In genomic region chr2:38547791-38548190, GRCh38 we compare ENCODE assay signal across 16 cellular contexts. TPM values are rescaled to one million over a fixed set of nuclear protein-coding genes. Genes with fewer than 3 reads are reported as not detected.
DNase-seq lines count a peak whose midpoint lies in the region; ATAC-seq, FAIRE-seq and TF ChIP-seq lines count a peak whose summit lies in the region.
"Had no signal": no experiment of that assay in that cellular context is flagged by ENCODE, and none has a peak within 500 bp of the region (broad histone marks: within the 10 kb centered on the region; RNA-seq: fewer than 3 reads in every experiment).

No MANE protein-coding gene starts in this region.

- H3K36me3 ChIP-seq in HepG2 (replicated peaks in 1 of 2; ENCODE audit: control insufficient read depth in 1 of 2, insufficient read depth in 2 of 2, low read length in 2 of 2) (no peaks in the 10 kb centered on the region; a peak in 1 of 5 replicates), right lobe of liver (no peaks in the 10 kb centered on the region), Panc1 (ENCODE audit: control insufficient read depth, insufficient read depth, low read length) (no peaks in the 10 kb centered on the region), H1 (ENCODE audit: control insufficient read depth in 2 of 4, insufficient read depth in 4 of 4, low read length in 3 of 4) (no peaks in the 10 kb centered on the region; a peak in 1 of 8 replicates)
- H3K36me3 ChIP-seq: HAP-1 had no signal

- H3K79me2 ChIP-seq in HepG2 (ENCODE audit: insufficient read depth, low read length) (no peaks in the 10 kb centered on the region), H1 (ENCODE audit: control insufficient read depth in 1 of 2, insufficient read depth in 2 of 2, low read length in 2 of 2) (no peaks in the 10 kb centered on the region)

- no peak overlapping the region for H2BK120ac ChIP-seq in H1 (replicated peaks; ENCODE audit: low read depth, low read length)

- H3K4me3 ChIP-seq in HepG2 (replicated peaks in 1 of 3; ENCODE audit: insufficient read depth in 1 of 3, low read depth in 2 of 3, low read length in 3 of 3) (no peak overlapping the region), right lobe of liver (no peak overlapping the region), Panc1 (ENCODE audit: low read depth in 2 of 2, low read length in 2 of 2) (no peak overlapping the region), H1 (ENCODE audit: extremely low read depth in 1 of 4, insufficient read depth in 2 of 4, low read depth in 3 of 4, low read length in 4 of 4) (no peak overlapping the region)
- H3K4me3 ChIP-seq: GM12878, HAP-1 had no signal

- H4K91ac ChIP-seq in H1 (replicated peaks; ENCODE audit: insufficient read length, low read length), result no peak overlapping the region

- no peak for TF ChIP-seq CTCF in HepG2 (CRISPR knock-in tag; IDR thresholded peaks at IDR 0.05)
- no peak for TF ChIP-seq CTCF in right lobe of liver (IDR thresholded peaks at IDR 0.05)
- TF ChIP-seq CTCF in Panc1 (IDR thresholded peaks at IDR 0.05), result no peak
- no peak for TF ChIP-seq CTCF in H1 (IDR thresholded peaks at IDR 0.05; ENCODE audit: control extremely low read depth in 1 of 3, insufficient read depth in 1 of 3, low read depth in 1 of 3, low read length in 3 of 3)
- TF ChIP-seq CTCF in GM10248 (IDR thresholded peaks at IDR 0.05; ENCODE audit: control extremely low read depth, extremely low read depth, low read depth, missing control alignments), result no peak

- TF ChIP-seq RAD21 in HepG2 (CRISPR knock-in tag; IDR thresholded peaks at IDR 0.05) (no peak), H1 (IDR thresholded peaks at IDR 0.05 in 1 of 2, conservative IDR thresholded peaks at IDR 0.05 in 1 of 2; ENCODE audit: low read depth in 2 of 2, low read length in 2 of 2) (no peak)

- no peak for ATAC-seq in HepG2
- no peak for ATAC-seq in right lobe of liver
- no peak for ATAC-seq in Panc1
- ATAC-seq: GM12878 had no signal

- no peaks in the 10 kb centered on the region for H3K23me2 ChIP-seq in H1 (ENCODE audit: low read depth, low read length)

- no peak overlapping the region for H2AFZ ChIP-seq in HepG2 (ENCODE audit: low read length)
- no peak overlapping the region for H2AFZ ChIP-seq in H1 (ENCODE audit: low read length)

- no peak overlapping the region for H3K14ac ChIP-seq in H1 (ENCODE audit: insufficient read length)

- H4K8ac ChIP-seq in H1 (ENCODE audit: extremely low read depth, insufficient read depth, low read length), result no peak overlapping the region

- no peak overlapping the region for H2BK15ac ChIP-seq in H1 (ENCODE audit: low read length)

- no peak overlapping the region for H3K4ac ChIP-seq in H1 (replicated peaks; ENCODE audit: insufficient read length, low read depth, low read length)

- POLR2A ChIA-PET in HepG2 (lab: Yijun Ruan, JAX) (no interaction called here), Panc1 (lab: Charles Lee) (no interaction called here), H1 (lab: Charles Lee; ENCODE audit: partially characterized antibody) (interaction anchor here (0.6 to 1.6 kb wide), 8 partner anchors 8 to 218 kb away, joined by 3 to 8 read pairs (median 4); partner anchors contain the start of gene SRSF7), GM10248 (lab: Yijun Ruan, JAX) (interaction anchor here (0.7 to 1.1 kb wide), 4 partner anchors 24 to 254 kb away, joined by 3 to 8 read pairs (median 5); partner anchors contain the start of gene SRSF7)

- in situ Hi-C loops in HepG2 (cut with HindIII; ENCODE audit: extremely low pct_ligation_motif_present, low pct_unique_long_range_greater_than_20kb) (no loop called here), Panc1 (cut with HindIII; ENCODE audit: low pct_unique_long_range_greater_than_20kb, low sequenced_read_pairs) (no loop called here)

- H3K27ac ChIP-seq in HepG2 (ENCODE audit: extremely low read length, insufficient read depth, low read length) (no peak overlapping the region), right lobe of liver (no peak overlapping the region), Panc1 (ENCODE audit: low read length) (no peak overlapping the region), H1 (ENCODE audit: low read depth, low read length) (no peak overlapping the region)
- H3K27ac ChIP-seq: C4-2B had no signal

- no peak for TF ChIP-seq EP300 in HepG2 (IDR thresholded peaks at IDR 0.05; ENCODE audit: low read depth in 2 of 2, low read length in 2 of 2)
- TF ChIP-seq EP300 in HepG2 (CRISPR knock-in tag; IDR thresholded peaks at IDR 0.05; ENCODE audit: borderline replicate concordance), result no peak
- TF ChIP-seq EP300 in H1 (IDR thresholded peaks at IDR 0.05; ENCODE audit: borderline replicate concordance in 1 of 2, low read depth in 2 of 2, low read length in 2 of 2), result no peak

- TF ChIP-seq POLR2A in HepG2 (IDR thresholded peaks at IDR 0.05; ENCODE audit: insufficient read depth in 1 of 2, low read depth in 2 of 2, low read length in 2 of 2) (no peak), right lobe of liver (IDR thresholded peaks at IDR 0.05) (no peak), H1 (IDR thresholded peaks at IDR 0.05; ENCODE audit: control extremely low read depth in 1 of 2, low read depth in 2 of 2, low read length in 2 of 2) (no peak)

- no peak overlapping the region for H2BK20ac ChIP-seq in H1 (ENCODE audit: low read length)

- no peak overlapping the region for H3K23ac ChIP-seq in H1 (ENCODE audit: insufficient read length)

- no peak overlapping the region for H2BK12ac ChIP-seq in H1 (ENCODE audit: low read depth, low read length)

- H3K56ac ChIP-seq in H1 (replicated peaks; ENCODE audit: insufficient read length, low read depth, low read length), result no peak overlapping the region

- H3K4me2 ChIP-seq in HepG2 (ENCODE audit: low read depth, low read length) (no peak overlapping the region), H1 (ENCODE audit: insufficient read depth in 1 of 2, low read depth in 2 of 2, low read length in 2 of 2) (no peak overlapping the region)

- BruUV-seq in HepG2 (replicated peaks; lab: Mats Ljungman, UMichigan) (TSS peak; percentile 6), Panc1 (replicated peaks; lab: Mats Ljungman, UMichigan) (TSS peak; percentile 21)

- H3K9me3 ChIP-seq in HepG2 (ENCODE audit: low read length) (no peaks in the 10 kb centered on the region), right lobe of liver (no peaks in the 10 kb centered on the region), Panc1 (ENCODE audit: control insufficient read depth, insufficient read depth, low read depth, low read length) (no peaks in the 10 kb centered on the region), H1 (ENCODE audit: insufficient read depth in 2 of 2, low read depth in 1 of 2, low read length in 1 of 2) (no peaks in the 10 kb centered on the region)
- H3K9me3 ChIP-seq: HAP-1 had no signal

- WGBS in HepG2 (ENCODE audit: low lambda C conversion rate), result 90% methylated on average over 1 of the region's 1 CpG
- WGBS in right lobe of liver (ENCODE audit: insufficient coverage, low coverage, low lambda C conversion rate, missing lambda C conversion rate), result 88% methylated on average over 1 of the region's 1 CpG
- WGBS in H1 (ENCODE audit: extremely low coverage in 1 of 2, insufficient coverage in 1 of 2, insufficient read length in 1 of 2, insufficient replicate concordance in 2 of 2, low coverage in 1 of 2, low lambda C conversion rate in 2 of 2, missing lambda C conversion rate in 1 of 2), 2 experiments, result 88% methylated on average over 1 of the region's 1 CpG; no CpG with 5 or more reads in 1 of the 2 experiments

- no peak overlapping the region for H4K5ac ChIP-seq in H1 (ENCODE audit: insufficient read length, low read depth, low read length)

- H4K20me1 ChIP-seq in HepG2 (ENCODE audit: insufficient read depth, low read length) (no peaks in the 10 kb centered on the region), H1 (replicated peaks in 1 of 2; ENCODE audit: control insufficient read depth in 1 of 2, insufficient read depth in 2 of 2, low read length in 2 of 2) (no peaks in the 10 kb centered on the region)

- CTCF ChIA-PET in HepG2 (lab: Yijun Ruan, JAX; ENCODE audit: low intra/inter-chr PET ratio, low total read pairs) (no interaction called here), Panc1 (lab: Charles Lee) (interaction anchor here (0.6 kb wide), 4 partner anchors 16 to 145 kb away, joined by 4 to 6 read pairs (median 5); no protein-coding TSS in a partner anchor), H1 (lab: Charles Lee; ENCODE audit: partially characterized antibody) (interaction anchor here (2.9 kb wide), 2 partner anchors 8 to 13 kb away, joined by 12 to 23 read pairs; no protein-coding TSS in a partner anchor), GM10248 (lab: Yijun Ruan, JAX) (interaction anchor here (0.7 to 3.1 kb wide), 9 partner anchors 10 to 181 kb away, joined by 3 to 20 read pairs (median 8); no protein-coding TSS in a partner anchor)

- no peak overlapping the region for H3K9ac ChIP-seq in HepG2 (ENCODE audit: insufficient read depth, low read depth, low read length)
- H3K9ac ChIP-seq in H1 (replicated peaks in 1 of 4; ENCODE audit: extremely low read depth in 1 of 4, low read depth in 3 of 4, low read length in 3 of 4), result no peak overlapping the region

- H3K18ac ChIP-seq in H1 (ENCODE audit: extremely low read depth, low read length), result no peak overlapping the region

- no peak for DNase-seq in HepG2 (ENCODE audit: low spot score)
- no peak for DNase-seq in right lobe of liver
- DNase-seq in Panc1 (ENCODE audit: low read depth, low spot score), result no peak
- no peak for DNase-seq in H1 (ENCODE audit: low read depth in 1 of 2, low spot score in 2 of 2)
- no peak for DNase-seq in GM10248 (ENCODE audit: extremely low spot score)
- no peak for DNase-seq in DMS53 (lab: John Stamatoyannopoulos, UW)
- DNase-seq: AML-193; CD4-positive, alpha-beta T cell; DMS153; DMS79 treated with DMSO at 0.1 percent for 48 hours; GF-D8 had no signal

- H2AK5ac ChIP-seq in H1 (ENCODE audit: low read depth, low read length), result no peak overlapping the region

- H3K27me3 ChIP-seq in HepG2 (ENCODE audit: control insufficient read depth in 1 of 2, insufficient read depth in 2 of 2, low read length in 2 of 2) (no peaks in the 10 kb centered on the region), right lobe of liver (no peaks in the 10 kb centered on the region), Panc1 (ENCODE audit: control insufficient read depth, insufficient read depth, low read length) (no peaks in the 10 kb centered on the region), H1 (replicated peaks in 1 of 4; ENCODE audit: control insufficient read depth in 3 of 4, extremely low read depth in 1 of 4, insufficient read depth in 3 of 4, low read length in 3 of 4) (no peaks in the 10 kb centered on the region)

- peaks cover 28% of the 10 kb centered on the region for H3K4me1 ChIP-seq in HepG2 (ENCODE audit: insufficient read depth, low read length)
- no peaks in the 10 kb centered on the region for H3K4me1 ChIP-seq in right lobe of liver
- peaks cover 2% of the 10 kb centered on the region; the same call in 1 of the 2 replicates for H3K4me1 ChIP-seq in Panc1 (ENCODE audit: control insufficient read depth, insufficient read depth, low read length)
- H3K4me1 ChIP-seq in H1 (replicated peaks in 1 of 4; ENCODE audit: control insufficient read depth in 3 of 4, insufficient read depth in 4 of 4, low read length in 3 of 4), result peaks cover 2 to 15% (median 3%) of the 10 kb centered on the region in 4 experiments; a peak in 5 of 7 replicates

- intact Hi-C loops in HepG2 (cut with micrococcal nuclease; ENCODE audit: unreplicated experiment) (no loop called here), right lobe of liver (cut with DNase I) (no loop called here), Panc1 (cut with micrococcal nuclease; ENCODE audit: unreplicated experiment) (no loop called here)

- H2BK5ac ChIP-seq in H1 (ENCODE audit: low read depth, low read length), result no peak overlapping the region

- FAIRE-seq in HepG2 (lab: Jason Lieb, UNC), result no peak
- no peak for FAIRE-seq in H1 (lab: Jason Lieb, UNC)
- FAIRE-seq: A204.1, GM12878, GM19239 had no signal

- H3K79me1 ChIP-seq in H1 (ENCODE audit: low read depth, low read length), result no peaks in the 10 kb centered on the region

RNA-seq across cellular contexts. Expression of gene HNRNPLL, which starts 54.9 kb away (rescaled TPM):
- 91.9 and 103 TPM in 2 replicates for total RNA-seq in HepG2 (2016; rRNA removed; fragmentation: Illumina TruSeq; extraction: Trizol)
- total RNA-seq in HepG2 (2016; cell fraction: cytosol; rRNA removed; fragmentation: Illumina TruSeq; extraction: Trizol; ENCODE audit: low read depth), result 52.7 and 54.6 TPM in 2 replicates
- total RNA-seq in HepG2 (2016; cell fraction: insoluble cytoplasmic fraction; rRNA removed; fragmentation: Illumina TruSeq; extraction: Trizol), result 92.9 and 108 TPM in 2 replicates
- total RNA-seq in HepG2 (2016; cell fraction: membrane; rRNA removed; fragmentation: Illumina TruSeq; extraction: Trizol), result 54.8 and 56.7 TPM in 2 replicates
- 147 and 151 TPM in 2 replicates for total RNA-seq in HepG2 (2016; cell fraction: nucleus; rRNA removed; fragmentation: Illumina TruSeq; extraction: Trizol)
- 34.3 and 49.4 TPM in 2 replicates for polyA plus RNA-seq in HepG2 (2011; rRNA removed)
- polyA plus RNA-seq in HepG2 (2011; cell fraction: cytosol; rRNA removed), result 17.6 and 20.9 TPM in 2 replicates
- 29.2 and 34.2 TPM in 2 replicates for polyA plus RNA-seq in HepG2 (2011; cell fraction: nucleus; rRNA removed)
- polyA plus RNA-seq in HepG2 (2012), result 32.8 and 45.3 TPM in 2 replicates
- polyA plus RNA-seq in HepG2 (2016; cell fraction: cytosol; fragmentation: Illumina TruSeq; extraction: Trizol; ENCODE audit: low read depth), result 13.0 and 17.4 TPM in 2 replicates
- polyA plus RNA-seq in HepG2 (2016; cell fraction: insoluble cytoplasmic fraction; fragmentation: Illumina TruSeq; extraction: Trizol; ENCODE audit: low read depth), result 75.8 and 78.0 TPM in 2 replicates
- polyA plus RNA-seq in HepG2 (2016; cell fraction: membrane; fragmentation: Illumina TruSeq; extraction: Trizol; ENCODE audit: low read depth), result 27.6 and 27.9 TPM in 2 replicates
- polyA plus RNA-seq in HepG2 (2016; cell fraction: nucleus; fragmentation: Illumina TruSeq; extraction: Trizol; ENCODE audit: insufficient read depth, low read depth), result 66.8 and 68.2 TPM in 2 replicates
- polyA minus RNA-seq in HepG2 (2011; rRNA and poly(A)+ RNA removed; ENCODE audit: low replicate concordance), result 14.7 and 21.6 TPM in 2 replicates
- 25.8 and 30.8 TPM in 2 replicates for polyA minus RNA-seq in HepG2 (2011; cell fraction: cytosol; rRNA and poly(A)+ RNA removed)
- 227 and 258 TPM in 2 replicates for polyA minus RNA-seq in HepG2 (2011; cell fraction: nucleus; rRNA and poly(A)+ RNA removed)
- total RNA-seq in right lobe of liver, result 10 to 100 TPM in 5 of 6 experiments, 1 to 10 TPM in 1; 9.2 to 15.9 (median 13.9) TPM
- 69.8 TPM for total RNA-seq in Panc1 (2021; ENCODE audit: unreplicated experiment)
- polyA plus RNA-seq in Panc1 (2012; ENCODE audit: insufficient read length), result 25.6 TPM
- 69.3 TPM in 2 replicates for total RNA-seq in H1 (2021; fragmentation: NEBNext Ultra II Directional; extraction: Animal tissue kit (Norgen Biotek cat#: 25700))
- 11.1 and 18.6 TPM in 2 replicates for polyA plus RNA-seq in H1 (2011; rRNA removed)
- polyA plus RNA-seq in H1 (2011; cell fraction: cytosol; rRNA removed), result 23.1 TPM
- polyA plus RNA-seq in H1 (2011; cell fraction: nucleus; rRNA removed), result 16.1 TPM
- polyA plus RNA-seq in H1 (2012, experiment 1 of 2), result 31.0 to 61.2 TPM (median 34.3 TPM) in 4 replicates
- polyA plus RNA-seq in H1 (2012, experiment 2 of 2), result 5.6 TPM
- polyA plus RNA-seq in H1 (2013, experiment 1 of 2), result 26.9 TPM
- polyA plus RNA-seq in H1 (2013, experiment 2 of 2), result 27.9 TPM
- 34.2 and 57.9 TPM in 2 replicates for polyA minus RNA-seq in H1 (2011; rRNA and poly(A)+ RNA removed)
- polyA minus RNA-seq in H1 (2011; cell fraction: cytosol; rRNA and poly(A)+ RNA removed), result 27.4 TPM
- polyA minus RNA-seq in H1 (2011; cell fraction: nucleus; rRNA and poly(A)+ RNA removed), result 93.9 TPM

Comparison
In these comparisons a context has a peak if more than half of its experiments do, and no peak if none do; other contexts are left out.
1. POLR2A ChIA-PET loops: an anchor here in H1 (0.6 to 1.6 kb wide) and GM10248 (0.7 to 1.1 kb wide); none called in HepG2 and Panc1.
2. Of the 41 proteins assayed by ChIP-seq in both HepG2 and H1: peak only in HepG2: none; only in H1: MAX and POLR2AphosphoS5; in both: none; in neither: 39.